ENCODE assay signal across 8 cellular contexts in the genomic region with DNA sequence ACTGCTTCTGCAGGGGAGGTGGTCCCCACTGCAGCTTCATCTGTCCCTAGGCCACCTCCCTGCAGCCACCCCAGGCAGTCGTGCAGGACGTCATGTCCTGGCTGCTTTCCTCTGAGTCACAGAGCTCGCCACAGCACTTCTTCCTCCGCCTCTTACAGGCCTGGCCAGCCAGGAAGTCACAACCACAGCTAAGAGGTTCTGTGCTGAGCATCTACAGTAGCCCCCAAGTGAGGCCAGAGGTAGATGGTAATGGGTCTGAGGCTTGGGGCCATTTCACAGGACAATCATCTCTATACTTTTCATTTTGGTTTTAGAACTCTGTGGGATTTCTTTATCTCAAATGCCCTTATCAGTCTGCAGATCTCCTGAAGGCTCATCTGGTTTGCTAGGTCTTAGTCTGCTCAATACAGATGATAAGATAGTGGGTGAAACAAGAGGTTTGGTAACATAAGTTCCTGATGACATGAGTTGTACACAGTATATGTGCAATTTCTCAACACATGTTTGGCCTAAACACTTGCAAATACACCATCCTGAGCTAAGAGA.
DNase-seq lines count a peak whose midpoint lies in the region; ATAC-seq, FAIRE-seq and TF ChIP-seq lines count a peak whose summit lies in the region.

No MANE protein-coding gene starts in this region.

- ATAC-seq in GM19043 (IDR thresholded peaks at IDR 0.05; ENCODE audit: low read depth, unreplicated experiment) (peak; percentile 47), HG03175 (IDR thresholded peaks at IDR 0.05; ENCODE audit: unreplicated experiment) (peak; percentile 44), left cardiac atrium (peak; percentile 45 to 63)

- POLR2A ChIA-PET in A673 (lab: Charles Lee; ENCODE audit: low non-redundant PET) (no interaction called here), SK-N-SH (lab: Yijun Ruan, JAX) (no interaction called here)

- H3K4me1 Mint-ChIP-seq in activated naive CD4-positive, alpha-beta T cell treated with anti-CD3 and anti-CD28 coated beads, Interleukin-2, amount 10 ng/mL, durations not matched to agents 7 days and 5 days, result peaks cover 71% of the 10 kb centered on the region

- H3F3A ChIP-seq in SK-N-SH (replicated peaks; ENCODE audit: insufficient read depth), result peaks cover 43% of the 10 kb centered on the region

- FAIRE-seq in small intestine (lab: Jason Lieb, UNC), result no peak

- peak overlapping the region; percentile 74 for H3K9ac ChIP-seq in SK-N-SH

- H3K9me3 Mint-ChIP-seq in activated naive CD4-positive, alpha-beta T cell treated with anti-CD3 and anti-CD28 coated beads, Interleukin-2, amount 10 ng/mL, durations not matched to agents 7 days and 5 days, result no peaks in the 10 kb centered on the region

- BruUV-seq in A673 (replicated peaks; lab: Mats Ljungman, UMichigan), result no TSS peak

- DNase-seq in A673 (ENCODE audit: low spot score) (peak; percentile 19), SK-N-SH (peak; percentile 58), left cardiac atrium (peak; percentile 86), small intestine (peak; percentile 93), superior temporal gyrus (ENCODE audit: extremely low spot score) (no peak)
- DNase-seq in activated naive CD4-positive, alpha-beta T cell treated with anti-CD3 and anti-CD28 coated beads, Interleukin-2, amount 10 ng/mL, durations not matched to agents 7 days and 5 days, result peak; percentile 82

- intact Hi-C loops in A673 (cut with micrococcal nuclease; ENCODE audit: unreplicated experiment), result no loop called here
- intact Hi-C loops in left cardiac atrium (cut with DNase I), result no loop called here

- H3K36me3 Mint-ChIP-seq in activated naive CD4-positive, alpha-beta T cell treated with anti-CD3 and anti-CD28 coated beads, Interleukin-2, amount 10 ng/mL, durations not matched to agents 7 days and 5 days, result peaks cover 10% of the 10 kb centered on the region

- H3K36me3 ChIP-seq in A673 (ENCODE audit: insufficient read depth, low read length, poor library complexity, severe bottlenecking) (no peaks in the 10 kb centered on the region), SK-N-SH (replicated peaks in 1 of 2; ENCODE audit: control insufficient read depth in 1 of 2, insufficient read depth in 2 of 2, low read length in 1 of 2) (no peaks in the 10 kb centered on the region), small intestine (ENCODE audit: control insufficient read depth in 2 of 2, insufficient read depth in 2 of 2, low read length in 2 of 2) (no peaks in the 10 kb centered on the region)

- no peak overlapping the region for H3K27ac ChIP-seq in A673 (ENCODE audit: low read depth, low read length, poor library complexity, severe bottlenecking)
- peak overlapping the region; percentile 87 to 96 for H3K27ac ChIP-seq in SK-N-SH (ENCODE audit: low read depth in 2 of 2, low read length in 1 of 2)
- H3K27ac ChIP-seq in small intestine (ENCODE audit: low read depth in 1 of 2, low read length in 1 of 2), result peak overlapping the region; percentile 96 to 99

- 0% methylated on average over 4 of the region's 4 CpGs for WGBS in SK-N-SH (ENCODE audit: low lambda C conversion rate)
- WGBS in small intestine, 3 donors, result 4 to 19% (median 8%) methylated on average over 4 of the region's 4 CpGs

- H3K27ac Mint-ChIP-seq in activated naive CD4-positive, alpha-beta T cell treated with anti-CD3 and anti-CD28 coated beads, Interleukin-2, amount 10 ng/mL, durations not matched to agents 7 days and 5 days, result peak overlapping the region; percentile 98

- TF ChIP-seq RAD21 in SK-N-SH (IDR thresholded peaks at IDR 0.05; ENCODE audit: low read length), result no peak

- H3K9me3 ChIP-seq in A673 (ENCODE audit: low read depth, low read length, poor library complexity, severe bottlenecking) (no peaks in the 10 kb centered on the region), SK-N-SH (no peaks in the 10 kb centered on the region), small intestine (ENCODE audit: control insufficient read depth, low read depth) (no peaks in the 10 kb centered on the region)

- H3K79me2 ChIP-seq in SK-N-SH (ENCODE audit: insufficient read depth), result no peaks in the 10 kb centered on the region

- TF ChIP-seq CTCF in A673 (conservative IDR thresholded peaks at IDR 0.05; ENCODE audit: low read depth, low read length) (no peak), SK-N-SH (IDR thresholded peaks at IDR 0.05) (no peak)

- CTCF ChIA-PET in A673 (lab: Charles Lee) (no interaction called here), SK-N-SH (lab: Yijun Ruan, JAX) (interaction anchor here (1.0 to 1.1 kb wide), 3 partner anchors 10 to 147 kb away, joined by 3 to 5 read pairs (median 3); a partner anchor contains a TSS)
- CTCF ChIA-PET in activated naive CD4-positive, alpha-beta T cell treated with anti-CD3 and anti-CD28 coated beads, Interleukin-2, amount 10 ng/mL, durations not matched to agents 7 days and 5 days (lab: Charles Lee), result interaction anchor here (0.7 to 6.4 kb wide), 18 partner anchors 8 to 136 kb away, joined by 3 to 50 read pairs (median 5); no protein-coding TSS in a partner anchor

- no peaks in the 10 kb centered on the region for H4K20me1 ChIP-seq in SK-N-SH (ENCODE audit: insufficient read depth)

- peak overlapping the region; percentile 73; the same call in 1 of the 2 replicates for H3K4me2 ChIP-seq in SK-N-SH

- TF ChIP-seq EP300 in SK-N-SH (IDR thresholded peaks at IDR 0.05; ENCODE audit: borderline replicate concordance in 1 of 2, low read depth in 1 of 2, low read length in 1 of 2), result peak in 1 of 2 experiments; percentile 39; a peak in 1 of 4 replicates

- 0 out of 2 replicates have a peak overlapping the region, but pooled peaks have one; percentile 27 for H2AFZ ChIP-seq in SK-N-SH (ENCODE audit: low read depth)

- H3K27me3 Mint-ChIP-seq in activated naive CD4-positive, alpha-beta T cell treated with anti-CD3 and anti-CD28 coated beads, Interleukin-2, amount 10 ng/mL, durations not matched to agents 7 days and 5 days, result no peaks in the 10 kb centered on the region

- H3K4me3 ChIP-seq in A673 (ENCODE audit: low read depth, low read length, poor library complexity, severe bottlenecking) (no peak overlapping the region), SK-N-SH (ENCODE audit: low read depth in 2 of 2, low read length in 1 of 2) (no peak overlapping the region), small intestine (ENCODE audit: low read depth in 1 of 2, low read length in 2 of 2) (no peak overlapping the region)

- H3K9me2 ChIP-seq in SK-N-SH, result no peaks in the 10 kb centered on the region

- H3K4me1 ChIP-seq in A673 (ENCODE audit: insufficient read depth, low read length, poor library complexity, severe bottlenecking), result peaks cover 23% of the 10 kb centered on the region
- H3K4me1 ChIP-seq in SK-N-SH (ENCODE audit: control insufficient read depth in 1 of 2, insufficient read depth in 2 of 2, low read depth in 1 of 2, low read length in 1 of 2), result peaks cover 45% of the 10 kb centered on the region in 2 experiments
- H3K4me1 ChIP-seq in small intestine (ENCODE audit: control insufficient read depth in 2 of 2, insufficient read depth in 1 of 2, low read depth in 1 of 2, low read length in 1 of 2), result peaks cover 7 to 15% of the 10 kb centered on the region in 2 donors

- no peaks in the 10 kb centered on the region for H3K27me3 ChIP-seq in A673 (replicated peaks; ENCODE audit: insufficient read depth, low read depth, low read length, poor library complexity)
- H3K27me3 ChIP-seq in SK-N-SH (ENCODE audit: insufficient read depth), result no peaks in the 10 kb centered on the region
- no peaks in the 10 kb centered on the region for H3K27me3 ChIP-seq in small intestine (ENCODE audit: control insufficient read depth in 2 of 2, insufficient read depth in 2 of 2, low read length in 2 of 2)

- peak overlapping the region; percentile 78 for H3K4me3 Mint-ChIP-seq in activated naive CD4-positive, alpha-beta T cell treated with anti-CD3 and anti-CD28 coated beads, Interleukin-2, amount 10 ng/mL, durations not matched to agents 7 days and 5 days

TF ChIP-seq in SK-N-SH, 30 proteins besides CTCF, POLR2A, EP300 and RAD21:
- TF ChIP-seq FOSL2 (IDR thresholded peaks at IDR 0.05; ENCODE audit: borderline replicate concordance, low read depth) (peak; percentile 58; the same call in 1 of the 2 replicates), GABPA (IDR thresholded peaks at IDR 0.05; ENCODE audit: low read depth) (no peak), RCOR1 (IDR thresholded peaks at IDR 0.05; ENCODE audit: low read length) (no peak), YY1 (IDR thresholded peaks at IDR 0.05; ENCODE audit: low read depth) (0 out of 2 replicates have a peak, but pooled peaks have one; percentile 27), GATA2 (CRISPR knock-in tag; IDR thresholded peaks at IDR 0.05) (peak; percentile 44; the same call in 1 of the 2 replicates), JUND (IDR thresholded peaks at IDR 0.05) (0 out of 2 replicates have a peak, but pooled peaks have one; percentile 19), TAF1 (IDR thresholded peaks at IDR 0.05; ENCODE audit: borderline replicate concordance, low read depth, low read length) (peak; percentile 47; the same call in 1 of the 2 replicates), TCF12 (IDR thresholded peaks at IDR 0.05) (peak; percentile 66; the same call in 1 of the 2 replicates), TEAD4 (IDR thresholded peaks at IDR 0.05; ENCODE audit: borderline replicate concordance, insufficient read depth) (0 out of 2 replicates have a peak, but pooled peaks have one; percentile 23), RFX5 (IDR thresholded peaks at IDR 0.05; ENCODE audit: low read length) (no peak), RXRA (IDR thresholded peaks at IDR 0.05; ENCODE audit: borderline replicate concordance, low read depth) (no peak)
- TF ChIP-seq, protein P1, sequence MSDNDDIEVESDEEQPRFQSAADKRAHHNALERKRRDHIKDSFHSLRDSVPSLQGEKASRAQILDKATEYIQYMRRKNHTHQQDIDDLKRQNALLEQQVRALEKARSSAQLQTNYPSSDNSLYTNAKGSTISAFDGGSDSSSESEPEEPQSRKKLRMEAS (IDR thresholded peaks at IDR 0.05; ENCODE audit: low read depth), result peak; percentile 38; the same call in 1 of the 2 replicates
- TF ChIP-seq, protein P2, sequence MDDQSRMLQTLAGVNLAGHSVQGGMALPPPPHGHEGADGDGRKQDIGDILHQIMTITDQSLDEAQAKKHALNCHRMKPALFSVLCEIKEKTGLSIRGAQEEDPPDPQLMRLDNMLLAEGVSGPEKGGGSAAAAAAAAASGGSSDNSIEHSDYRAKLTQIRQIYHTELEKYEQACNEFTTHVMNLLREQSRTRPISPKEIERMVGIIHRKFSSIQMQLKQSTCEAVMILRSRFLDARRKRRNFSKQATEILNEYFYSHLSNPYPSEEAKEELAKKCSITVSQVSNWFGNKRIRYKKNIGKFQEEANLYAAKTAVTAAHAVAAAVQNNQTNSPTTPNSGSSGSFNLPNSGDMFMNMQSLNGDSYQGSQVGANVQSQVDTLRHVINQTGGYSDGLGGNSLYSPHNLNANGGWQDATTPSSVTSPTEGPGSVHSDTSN (IDR thresholded peaks at IDR 0.05), result 0 out of 2 replicates have a peak, but pooled peaks have one; percentile 3
